Comparison of ENCODE assay signal across 23 cellular contexts in the genomic region with DNA sequence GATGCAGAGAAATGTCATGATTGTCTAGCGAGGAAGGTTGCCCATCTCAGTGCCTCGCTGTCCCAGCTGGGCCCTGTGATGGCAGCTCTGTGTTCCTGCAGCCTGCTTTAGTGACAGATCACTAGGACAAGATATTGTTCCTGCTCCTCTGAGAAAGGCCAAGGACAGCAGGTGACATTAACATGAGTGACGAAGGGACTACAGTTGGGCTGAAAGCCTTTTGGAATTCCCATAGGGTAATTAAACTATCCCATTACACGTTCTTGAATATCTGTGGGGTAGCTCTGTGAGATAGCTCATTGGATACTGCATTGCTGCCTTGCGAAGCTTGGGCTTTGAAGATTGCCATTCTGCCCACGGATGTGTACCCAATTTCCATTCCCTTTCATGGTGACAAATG.
"Had no signal": no experiment of that assay in that cellular context is flagged by ENCODE, and none has a peak within 500 bp of the region (broad histone marks: within the 10 kb centered on the region; RNA-seq: fewer than 3 reads in every experiment).

No MANE protein-coding gene starts in this region.

- H3K4me1 ChIP-seq: gastroesophageal sphincter, left ventricle myocardium inferior, lower lobe of right lung, parathyroid adenoma, prostate gland, right lobe of liver, spleen, testis, tibial nerve had no signal

- ATAC-seq: esophagus mucosa; gastroesophageal sphincter; lower lobe of right lung; right lobe of liver; stimulated activated naive B cell treated with anti-CD40 and anti-IgM and Interleukin-4, amounts not matched to agents 10 μg/mL and 1 μg/mL and 100 μg/mL, for 72 hours; stimulated activated naive CD8-positive, alpha-beta T cell treated with anti-CD3 and anti-CD28 coated beads, Interleukin-15, amount 100 ng/mL, for 72 hours had no signal

- H3K79me2 ChIP-seq: parathyroid adenoma had no signal

- DNase-seq: cortex of kidney; effector memory CD4-positive, alpha-beta T cell; immature natural killer cell; left ventricle myocardium inferior; lower lobe of right lung; naive B cell; retina; right lobe of liver; spleen; stimulated activated CD4-positive, alpha-beta T cell treated with anti-CD3 and anti-CD28 coated beads, Interleukin-15, amount 100 ng/mL, for 24 hours; stimulated activated CD4-positive, alpha-beta T cell treated with anti-CD3 and anti-CD28 coated beads, Interleukin-1b, Interleukin-23, amount 100 ng/mL, for 48 hours; stimulated activated CD4-positive, alpha-beta T cell treated with anti-CD3 and anti-CD28 coated beads, Interleukin-4, amount 100 ng/mL, for 24 hours; stimulated activated naive B cell treated with anti-CD40 and anti-IgM and Interleukin-4, amounts not matched to agents 10 μg/mL and 1 μg/mL and 100 μg/mL, for 72 hours; stimulated activated naive CD8-positive, alpha-beta T cell treated with anti-CD3 and anti-CD28 coated beads, Interleukin-15, amount 100 ng/mL, for 72 hours; testis had no signal

- H3K9me3 ChIP-seq: lower lobe of right lung, prostate gland, right lobe of liver, testis had no signal

- H3K27ac ChIP-seq: gastroesophageal sphincter, left ventricle myocardium inferior, lower lobe of right lung, parathyroid adenoma, prostate gland, right lobe of liver, spleen, testis, tibial nerve had no signal

- H3K9ac ChIP-seq: parathyroid adenoma had no signal

- H3K36me3 ChIP-seq: gastroesophageal sphincter, left ventricle myocardium inferior, lower lobe of right lung, prostate gland, right lobe of liver, spleen, tibial nerve had no signal

- H3K36me3 Mint-ChIP-seq: mesothelial cell of epicardium had no signal

- H3K4me3 ChIP-seq: gastroesophageal sphincter, left ventricle myocardium inferior, lower lobe of right lung, prostate gland, right lobe of liver, spleen, testis, tibial nerve had no signal

- H3K4me1 Mint-ChIP-seq: immature natural killer cell; memory B cell; mesothelial cell of epicardium; naive B cell; stimulated activated naive B cell treated with anti-CD40 and anti-IgM and Interleukin-4, amounts not matched to agents 10 μg/mL and 1 μg/mL and 100 μg/mL, for 72 hours had no signal

- H3K27ac Mint-ChIP-seq: immature natural killer cell; memory B cell; mesothelial cell of epicardium; naive B cell; nephron; stimulated activated naive B cell treated with anti-CD40 and anti-IgM and Interleukin-4, amounts not matched to agents 10 μg/mL and 1 μg/mL and 100 μg/mL, for 72 hours had no signal

- H3K27me3 ChIP-seq: right lobe of liver, testis, tibial nerve had no signal

- H3K4me3 Mint-ChIP-seq: immature natural killer cell; memory B cell; mesothelial cell of epicardium; naive B cell; nephron; stimulated activated naive B cell treated with anti-CD40 and anti-IgM and Interleukin-4, amounts not matched to agents 10 μg/mL and 1 μg/mL and 100 μg/mL, for 72 hours; stimulated activated naive CD8-positive, alpha-beta T cell treated with anti-CD3 and anti-CD28 coated beads, Interleukin-15, amount 100 ng/mL, for 72 hours had no signal

- H3K27me3 Mint-ChIP-seq: stimulated activated naive CD8-positive, alpha-beta T cell treated with anti-CD3 and anti-CD28 coated beads, Interleukin-15, amount 100 ng/mL, for 72 hours had no signal

- H2AFZ ChIP-seq: parathyroid adenoma had no signal
